Comparison of ENCODE assay signal across 23 cellular contexts in the genomic region with DNA sequence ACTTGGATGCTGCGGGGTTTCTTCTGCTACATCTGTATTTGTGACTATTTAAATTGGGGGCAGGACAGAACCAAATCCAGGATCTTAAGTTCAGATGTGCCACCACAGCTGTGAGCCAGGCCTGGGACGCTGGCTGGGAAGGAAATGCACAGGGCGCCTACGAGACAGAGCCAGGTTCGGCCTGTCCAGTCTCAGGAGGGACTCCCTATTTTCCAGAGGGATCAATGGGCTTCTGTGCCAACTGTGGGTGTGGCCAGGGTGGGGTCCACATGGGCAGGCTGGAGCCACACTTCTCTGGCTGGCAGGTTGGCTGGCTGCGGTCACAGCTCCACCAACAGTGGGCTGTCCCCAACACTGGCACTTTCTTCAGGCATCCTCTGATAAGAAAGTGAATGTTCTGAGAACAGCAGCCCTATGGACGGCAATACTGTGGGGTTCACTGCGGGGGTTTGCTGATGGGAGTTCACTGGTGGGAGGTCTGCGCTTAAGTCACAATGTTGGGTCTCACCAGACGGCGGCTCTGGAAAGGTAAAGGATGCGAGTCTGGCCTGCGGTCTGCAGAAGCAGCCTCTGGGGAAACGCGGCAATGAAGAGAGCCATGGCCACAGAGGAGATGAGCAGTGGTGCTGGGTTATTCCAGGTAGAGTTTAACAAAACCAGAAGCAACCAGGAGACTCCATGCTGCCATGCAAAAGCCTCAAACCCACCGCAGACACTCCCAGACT.
DNase-seq lines count a peak whose midpoint lies in the region; ATAC-seq and TF ChIP-seq lines count a peak whose summit lies in the region.
"Had no signal": no experiment of that assay in that cellular context is flagged by ENCODE, and none has a peak within 500 bp of the region (broad histone marks: within the 10 kb centered on the region; RNA-seq: fewer than 3 reads in every experiment).

No MANE protein-coding gene starts in this region.

- H3K4me3 Mint-ChIP-seq in activated CD4-positive, alpha-beta T cell treated with anti-CD3 and anti-CD28 coated beads for 36 hours: no peak overlapping the region
- H3K4me3 Mint-ChIP-seq in osteocyte (ENCODE audit: unreplicated experiment): no peak overlapping the region
- H3K4me3 Mint-ChIP-seq: CD8-positive, alpha-beta memory T cell; IgD-negative memory B cell had no signal

- CTCF ChIA-PET in activated CD4-positive, alpha-beta T cell treated with anti-CD3 and anti-CD28 coated beads for 36 hours (lab: Charles Lee): no interaction called here

- no peaks in the 10 kb centered on the region for H3K9me3 ChIP-seq in RWPE2 (ENCODE audit: severe bottlenecking)

- H3K27ac Mint-ChIP-seq in activated CD4-positive, alpha-beta T cell treated with anti-CD3 and anti-CD28 coated beads for 36 hours: peak overlapping the region; percentile 51
- no peak overlapping the region for H3K27ac Mint-ChIP-seq in osteocyte (ENCODE audit: unreplicated experiment)
- H3K27ac Mint-ChIP-seq: IgD-negative memory B cell had no signal

- TF ChIP-seq CTCF in RWPE2 (IDR thresholded peaks at IDR 0.05; ENCODE audit: poor library complexity, severe bottlenecking) (no peak), osteocyte (IDR thresholded peaks at IDR 0.05) (no peak)

- no peaks in the 10 kb centered on the region for H3K27me3 Mint-ChIP-seq in activated CD4-positive, alpha-beta T cell treated with anti-CD3 and anti-CD28 coated beads for 36 hours
- no peaks in the 10 kb centered on the region for H3K27me3 Mint-ChIP-seq in osteocyte (ENCODE audit: unreplicated experiment)
- H3K27me3 Mint-ChIP-seq: CD8-positive, alpha-beta memory T cell; IgD-negative memory B cell had no signal

- H3K27me3 ChIP-seq in RWPE2 (ENCODE audit: insufficient read depth, poor library complexity, severe bottlenecking): no peaks in the 10 kb centered on the region

- POLR2A ChIA-PET in activated CD4-positive, alpha-beta T cell treated with anti-CD3 and anti-CD28 coated beads for 36 hours (lab: Charles Lee): interaction anchor here (0.6 kb wide), 1 partner anchor 231 kb away, joined by 5 read pairs; no protein-coding TSS in a partner anchor

- no peak overlapping the region for H3K4me3 ChIP-seq in RWPE2 (ENCODE audit: severe bottlenecking)

- ATAC-seq in activated CD4-positive, alpha-beta T cell treated with anti-CD3 and anti-CD28 coated beads for 36 hours: no peak
- ATAC-seq in RWPE2 (ENCODE audit: low read depth) (no peak), left cardiac atrium (no peak), GM18511 (IDR thresholded peaks at IDR 0.05; ENCODE audit: unreplicated experiment) (no peak)
- ATAC-seq: HCT116 had no signal

- H3K4me1 Mint-ChIP-seq in activated CD4-positive, alpha-beta T cell treated with anti-CD3 and anti-CD28 coated beads for 36 hours: peaks cover 5% of the 10 kb centered on the region
- H3K4me1 Mint-ChIP-seq in osteocyte (ENCODE audit: unreplicated experiment): peaks cover 15% of the 10 kb centered on the region

- no peaks in the 10 kb centered on the region for H3K9me3 Mint-ChIP-seq in activated CD4-positive, alpha-beta T cell treated with anti-CD3 and anti-CD28 coated beads for 36 hours (ENCODE audit: low read depth)
- H3K9me3 Mint-ChIP-seq in osteocyte (ENCODE audit: unreplicated experiment): peaks cover 13% of the 10 kb centered on the region

- no peak for DNase-seq in activated CD4-positive, alpha-beta T cell treated with anti-CD3 and anti-CD28 coated beads for 36 hours
- no peak for DNase-seq in activated CD4-positive, alpha-beta T cell treated with anti-CD3 and anti-CD28 coated beads for 1 hour
- DNase-seq in RWPE2 (ENCODE audit: low spot score) (peak; percentile 62), islet precursor cell (peak; percentile 33), osteocyte (ENCODE audit: extremely low spot score, unreplicated experiment) (peak; percentile 76), DMS53 (lab: John Stamatoyannopoulos, UW) (no peak), left cardiac atrium (no peak)
- DNase-seq: ACHN; C1 segment of cervical spinal cord; Calu3; CD8-positive, alpha-beta memory T cell; DMS153; GOT3; MV-4-11; NCI-H1694 treated with DMSO at 0.1 percent for 48 hours; NCI-H2107; NCI-H510A treated with DMSO at 0.1 percent for 48 hours; NCI-H774; NK-92 treated with Interleukin-12 subunit alpha and Interleukin-12 subunit beta, amount 100 ng/mL, for 24 hours had no signal

- no peak overlapping the region for H3K27ac ChIP-seq in RWPE2 (ENCODE audit: poor library complexity, severe bottlenecking)
- H3K27ac ChIP-seq: 22Rv1 had no signal

- intact Hi-C loops in activated CD4-positive, alpha-beta T cell treated with anti-CD3 and anti-CD28 coated beads for 36 hours (cut with DNase I, micrococcal nuclease): no loop called here
- intact Hi-C loops in left cardiac atrium (cut with DNase I): no loop called here

- peaks cover 9% of the 10 kb centered on the region for H3K4me1 ChIP-seq in RWPE2 (ENCODE audit: insufficient read depth, poor library complexity, severe bottlenecking)

- H3K36me3 ChIP-seq in RWPE2 (ENCODE audit: low read depth): peaks cover 53% of the 10 kb centered on the region

- peaks cover 38% of the 10 kb centered on the region for H3K36me3 Mint-ChIP-seq in activated CD4-positive, alpha-beta T cell treated with anti-CD3 and anti-CD28 coated beads for 36 hours (ENCODE audit: low read depth)
- H3K36me3 Mint-ChIP-seq in osteocyte (ENCODE audit: unreplicated experiment): peaks cover 48% of the 10 kb centered on the region

Comparison
In these comparisons a context has a peak if more than half of its experiments do, and no peak if none do; other contexts are left out.
1. DNase-seq: peak in RWPE2 (single experiment), islet precursor cell (single experiment) and osteocyte (single experiment); none in activated CD4-positive, alpha-beta T cell treated with anti-CD3 and anti-CD28 coated beads for 36 hours (single experiment), activated CD4-positive, alpha-beta T cell treated with anti-CD3 and anti-CD28 coated beads for 1 hour (single experiment), DMS53 (single experiment) and left cardiac atrium (single experiment).